8 cellular contexts compared by ENCODE assay signal in genomic region chr9:136538599-136539426, GRCh38. TPM values are rescaled to one million over a fixed set of nuclear protein-coding genes. Genes with fewer than 3 reads are reported as not detected.
DNase-seq lines count a peak whose midpoint lies in the region; ATAC-seq lines count a peak whose summit lies in the region.

No MANE protein-coding gene starts in this region.

- peaks cover 75% of the 10 kb centered on the region for H3K4me1 Mint-ChIP-seq in activated naive CD4-positive, alpha-beta T cell treated with anti-CD3 and anti-CD28 coated beads for 36 hours (ENCODE audit: low read depth)

- H3K9me3 Mint-ChIP-seq in activated naive CD4-positive, alpha-beta T cell treated with anti-CD3 and anti-CD28 coated beads for 36 hours = no peaks in the 10 kb centered on the region

- CTCF ChIA-PET in activated naive CD4-positive, alpha-beta T cell treated with anti-CD3 and anti-CD28 coated beads for 36 hours (lab: Charles Lee) = interaction anchor here (0.6 to 2.7 kb wide), 6 partner anchors 8 to 698 kb away, joined by 3 to 11 read pairs (median 5); no protein-coding TSS in a partner anchor

- peak overlapping the region; percentile 100 for H3K27ac Mint-ChIP-seq in activated naive CD4-positive, alpha-beta T cell treated with anti-CD3 and anti-CD28 coated beads for 36 hours

- intact Hi-C loops in activated naive CD4-positive, alpha-beta T cell treated with anti-CD3 and anti-CD28 coated beads for 36 hours (cut with micrococcal nuclease) = loop anchor here (1.0 to 5.0 kb wide), 9 partner anchors 7 to 632 kb away; partner anchors contain the start of genes CAMSAP1, NOTCH1 and SEC16A

- H3K27ac ChIP-seq in temporal lobe (ENCODE audit: low read depth, low read length) = peak overlapping the region; percentile 69

- no peak for ATAC-seq in HG02973 (IDR thresholded peaks at IDR 0.05; ENCODE audit: unreplicated experiment)

- no peaks in the 10 kb centered on the region for H3K27me3 Mint-ChIP-seq in activated naive CD4-positive, alpha-beta T cell treated with anti-CD3 and anti-CD28 coated beads for 36 hours (ENCODE audit: low read depth)

- H3K4me3 ChIP-seq in GM08714 (ENCODE audit: low read length) = peak overlapping the region; percentile 13; the same call in 1 of the 2 replicates

- H3K36me3 Mint-ChIP-seq in activated naive CD4-positive, alpha-beta T cell treated with anti-CD3 and anti-CD28 coated beads for 36 hours (ENCODE audit: low read depth) = peaks cover 39% of the 10 kb centered on the region

- peak overlapping the region; percentile 80 for H3K4me3 Mint-ChIP-seq in activated naive CD4-positive, alpha-beta T cell treated with anti-CD3 and anti-CD28 coated beads for 36 hours

- peak; percentile 59 to 86 for DNase-seq in NOMO-1 (lab: John Stamatoyannopoulos, UW; ENCODE audit: unreplicated experiment in 2 of 2)
- DNase-seq in activated naive CD4-positive, alpha-beta T cell treated with anti-CD3 and anti-CD28 coated beads for 36 hours = peak; percentile 93
- DNase-seq in lung microvascular endothelial cell (ENCODE audit: low read depth in 2 of 2) = peak; percentile 63 to 80
- no peak for DNase-seq in AG20443 (ENCODE audit: low spot score)
- DNase-seq in NCI-H187 treated with DMSO at 0.1 percent for 48 hours (lab: John Stamatoyannopoulos, UW) = no peak

RNA-seq across cellular contexts. Expression of gene NOTCH1, which starts 7.0 kb away (rescaled TPM):
- total RNA-seq in activated naive CD4-positive, alpha-beta T cell treated with anti-CD3 and anti-CD28 coated beads for 36 hours = 10 to 100 TPM; 71.4 to 80.2 TPM
- total RNA-seq in lung microvascular endothelial cell (75.2 and 76.9 TPM in 2 replicates), temporal lobe (29.0 TPM)

RNA-seq across cellular contexts. Expression of gene SEC16A, which starts 56.0 kb away (rescaled TPM):
- 10 to 100 TPM; 44.1 to 47.3 TPM for total RNA-seq in activated naive CD4-positive, alpha-beta T cell treated with anti-CD3 and anti-CD28 coated beads for 36 hours
- total RNA-seq in lung microvascular endothelial cell (12.4 and 14.3 TPM in 2 replicates), temporal lobe (20.7 TPM)

Comparison
In these comparisons a context has a peak if more than half of its experiments do, and no peak if none do; other contexts are left out.
1. DNase-seq: peak in NOMO-1 (2 of 2), activated naive CD4-positive, alpha-beta T cell treated with anti-CD3 and anti-CD28 coated beads for 36 hours (single experiment) and lung microvascular endothelial cell (2 of 2); none in AG20443 (single experiment) and NCI-H187 treated with DMSO at 0.1 percent for 48 hours (single experiment).